ENCODE assay signal across 14 cellular contexts in the genomic region with DNA sequence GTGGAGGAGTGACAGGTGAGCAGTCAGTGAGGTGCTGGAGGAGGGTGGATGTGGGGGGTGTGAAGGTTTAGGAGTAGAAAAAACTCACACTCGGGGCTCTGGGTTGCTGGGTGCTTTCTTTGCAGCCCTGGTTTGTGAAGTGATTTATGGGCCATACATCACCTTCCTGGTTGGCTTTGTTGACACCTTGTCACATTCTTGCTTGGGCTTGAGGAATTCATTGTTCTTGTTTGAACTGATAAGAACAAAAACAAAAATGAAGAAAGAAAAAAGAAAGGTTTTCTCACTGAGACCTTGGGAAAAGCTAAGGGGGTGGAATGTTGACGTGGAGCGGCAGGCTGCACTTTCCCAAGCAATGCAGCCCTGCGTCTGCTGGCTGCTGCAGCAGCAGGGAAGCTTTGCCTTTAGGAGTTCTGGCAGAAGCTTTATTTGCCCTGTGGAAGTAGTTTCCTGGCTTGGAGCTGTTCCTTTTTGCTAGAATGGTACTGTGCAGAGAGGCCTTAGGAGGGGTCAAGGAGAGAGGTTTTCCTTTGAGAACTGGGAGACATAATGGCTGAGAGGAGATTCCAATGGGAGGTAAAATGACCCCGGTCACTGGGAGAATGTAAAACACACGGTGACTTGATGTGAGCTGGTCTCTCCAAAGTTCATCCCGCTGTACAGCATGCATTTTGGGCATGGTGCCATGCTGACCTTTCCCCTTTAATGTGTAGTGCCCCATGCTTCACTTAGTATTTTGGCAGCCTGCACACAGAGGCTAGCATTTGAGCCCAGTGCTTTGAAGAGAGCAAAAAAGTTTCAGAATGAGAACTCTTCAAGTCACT. TPM values are rescaled to one million over a fixed set of nuclear protein-coding genes. Genes with fewer than 3 reads are reported as not detected.
DNase-seq lines count a peak whose midpoint lies in the region; ATAC-seq and TF ChIP-seq lines count a peak whose summit lies in the region.
"Had no signal": no experiment of that assay in that cellular context is flagged by ENCODE, and none has a peak within 500 bp of the region (broad histone marks: within the 10 kb centered on the region; RNA-seq: fewer than 3 reads in every experiment).

No MANE protein-coding gene starts in this region.

- in situ Hi-C loops in astrocyte of the spinal cord (cut with HindIII; ENCODE audit: low sequenced_read_pairs) = no loop called here

- H3K9me3 Mint-ChIP-seq in HFFc6 = no peaks in the 10 kb centered on the region

- no peak for TF ChIP-seq CTCF in HFFc6 (IDR thresholded peaks at IDR 0.05)
- no peak for TF ChIP-seq CTCF in astrocyte of the spinal cord (IDR thresholded peaks at IDR 0.05; ENCODE audit: low read depth, low read length)
- TF ChIP-seq CTCF in GM10266 (IDR thresholded peaks at IDR 0.05; ENCODE audit: control insufficient read depth, insufficient read depth, low read depth, missing control alignments) = no peak

- peak overlapping the region; percentile 21 for H3K4me2 ChIP-seq in skeletal muscle satellite cell (ENCODE audit: low read length)

- peaks cover 97% of the 10 kb centered on the region for H3K4me1 Mint-ChIP-seq in HFFc6 (ENCODE audit: low read depth)

- H3K27ac Mint-ChIP-seq in HFFc6 = peak overlapping the region; percentile 86

- H3K27me3 Mint-ChIP-seq in HFFc6 (ENCODE audit: insufficient read depth) = peaks cover 3% of the 10 kb centered on the region

- H3K9me3 ChIP-seq in iPS-20b (ENCODE audit: insufficient read depth, low read depth, low read length) (no peaks in the 10 kb centered on the region), skeletal muscle satellite cell (replicated peaks; ENCODE audit: low read length) (no peaks in the 10 kb centered on the region)
- H3K9me3 ChIP-seq: gastrocnemius medialis, lower lobe of right lung, Peyer's patch, right atrium auricular region, vagina had no signal

- no peak overlapping the region for H3K27ac ChIP-seq in iPS-20b (ENCODE audit: low read length)
- H3K27ac ChIP-seq: gastrocnemius medialis, lower lobe of right lung, Peyer's patch, vagina had no signal

- H3K27me3 ChIP-seq in iPS-20b (ENCODE audit: insufficient read depth, low read length) (no peaks in the 10 kb centered on the region), skeletal muscle satellite cell (ENCODE audit: control insufficient read depth, insufficient read depth, low read length) (no peaks in the 10 kb centered on the region)
- H3K27me3 ChIP-seq: gastrocnemius medialis, Peyer's patch, right atrium auricular region, vagina had no signal

- DNase-seq in HFFc6 = no peak
- DNase-seq in astrocyte of the spinal cord (ENCODE audit: low read depth, low spot score) = peak; percentile 85
- DNase-seq in stimulated activated CD4-positive, alpha-beta T cell treated with anti-CD3 and anti-CD28 coated beads, Interleukin-15, amount 100 ng/mL, for 24 hours = no peak
- DNase-seq in GM10266 (ENCODE audit: extremely low spot score) = no peak
- DNase-seq: aorta, gastrocnemius medialis, lower lobe of right lung, NCI-H2029, Peyer's patch had no signal

- H3K9ac ChIP-seq in iPS-20b (ENCODE audit: low read depth, low read length) (peak overlapping the region; percentile 31; the same call in 1 of the 2 replicates), skeletal muscle satellite cell (ENCODE audit: low read depth, low read length) (no peak overlapping the region)

- H3K4me1 ChIP-seq in iPS-20b (ENCODE audit: insufficient read depth, low read length) (peaks cover 33% of the 10 kb centered on the region), skeletal muscle satellite cell (ENCODE audit: control insufficient read depth, insufficient read depth, low read length) (peaks cover 80% of the 10 kb centered on the region)

- peaks cover 48% of the 10 kb centered on the region for H3K36me3 Mint-ChIP-seq in HFFc6 (ENCODE audit: low read depth)

- ATAC-seq in HG02938 (IDR thresholded peaks at IDR 0.05; ENCODE audit: unreplicated experiment) = no peak
- ATAC-seq: gastrocnemius medialis, lower lobe of right lung had no signal

- H3K36me3 ChIP-seq in iPS-20b (ENCODE audit: insufficient read depth, low read depth, low read length) (no peaks in the 10 kb centered on the region), skeletal muscle satellite cell (ENCODE audit: insufficient read depth, low read length) (peaks cover 57% of the 10 kb centered on the region)
- H3K36me3 ChIP-seq: gastrocnemius medialis, lower lobe of right lung, Peyer's patch, right atrium auricular region, vagina had no signal

- peak overlapping the region; percentile 59 for H3K4me3 Mint-ChIP-seq in HFFc6

- H3K4me3 ChIP-seq in astrocyte of the spinal cord (ENCODE audit: low read depth, low read length) (no peak overlapping the region), iPS-20b (ENCODE audit: low read length) (0 out of 2 replicates have a peak overlapping the region, but pooled peaks have one; percentile 3), skeletal muscle satellite cell (ENCODE audit: low read length) (no peak overlapping the region)
- H3K4me3 ChIP-seq: gastrocnemius medialis, lower lobe of right lung, Peyer's patch, right atrium auricular region, vagina had no signal

RNA-seq across cellular contexts. Expression of gene HMGA2, which starts 52.8 kb away (rescaled TPM):
- 100 to 1,000 TPM in 5 of 6 experiments, 10 to 100 TPM in 1; 83.8 to 170 (median 167) TPM for total RNA-seq in HFFc6 (2021; fragmentation: NEBNext Ultra II Directional; extraction: Animal tissue kit (Norgen Biotek cat#: 25700))
- 73.0 and 91.0 TPM in 2 replicates for total RNA-seq in skeletal muscle satellite cell (2012; rRNA removed)
- total RNA-seq: lower lobe of right lung, right atrium auricular region had no signal
